In genomic region chr14:68683326-68683725, GRCh38 we compare ENCODE assay signal across 8 cellular contexts.
DNase-seq lines count a peak whose midpoint lies in the region; ATAC-seq and TF ChIP-seq lines count a peak whose summit lies in the region.

No MANE protein-coding gene starts in this region.

- no peaks in the 10 kb centered on the region for H3K27me3 Mint-ChIP-seq in activated CD4-positive, alpha-beta T cell treated with anti-CD3 and anti-CD28 coated beads for 36 hours
- no peaks in the 10 kb centered on the region for H3K27me3 Mint-ChIP-seq in activated naive CD8-positive, alpha-beta T cell treated with anti-CD3 and anti-CD28 coated beads, Interleukin-2, amount 50 U/mL, for 24 hours

- no peaks in the 10 kb centered on the region for H3K79me2 ChIP-seq in MM.1S (ENCODE audit: low read length)

- POLR2A ChIA-PET in activated CD4-positive, alpha-beta T cell treated with anti-CD3 and anti-CD28 coated beads for 36 hours (lab: Charles Lee) = interaction anchor here (0.7 kb wide), 1 partner anchor 136 kb away, joined by 9 read pairs; no protein-coding TSS in a partner anchor

- H3F3A ChIP-seq in MM.1S (ENCODE audit: insufficient read depth, low read length) = peaks cover 12% of the 10 kb centered on the region

- no peaks in the 10 kb centered on the region for H3K9me3 Mint-ChIP-seq in activated CD4-positive, alpha-beta T cell treated with anti-CD3 and anti-CD28 coated beads for 36 hours (ENCODE audit: low read depth)
- H3K9me3 Mint-ChIP-seq in activated naive CD8-positive, alpha-beta T cell treated with anti-CD3 and anti-CD28 coated beads, Interleukin-2, amount 50 U/mL, for 24 hours = no peaks in the 10 kb centered on the region

- H3K27me3 ChIP-seq in left lung = no peaks in the 10 kb centered on the region
- no peaks in the 10 kb centered on the region for H3K27me3 ChIP-seq in MM.1S (replicated peaks; ENCODE audit: insufficient read depth, low read length)

- peaks cover 60% of the 10 kb centered on the region for H3K4me1 Mint-ChIP-seq in activated CD4-positive, alpha-beta T cell treated with anti-CD3 and anti-CD28 coated beads for 36 hours
- peaks cover 57% of the 10 kb centered on the region for H3K4me1 Mint-ChIP-seq in activated naive CD8-positive, alpha-beta T cell treated with anti-CD3 and anti-CD28 coated beads, Interleukin-2, amount 50 U/mL, for 24 hours

- H3K9me2 ChIP-seq in MM.1S (replicated peaks; ENCODE audit: insufficient read depth, low read length) = no peaks in the 10 kb centered on the region

- CTCF ChIA-PET in activated CD4-positive, alpha-beta T cell treated with anti-CD3 and anti-CD28 coated beads for 36 hours (lab: Charles Lee) = interaction anchor here (0.7 to 1.2 kb wide), 3 partner anchors 27 to 106 kb away, joined by 3 to 7 read pairs (median 3); no protein-coding TSS in a partner anchor

- H2AFZ ChIP-seq in MM.1S (ENCODE audit: low read length) = no peak overlapping the region

- H3K36me3 ChIP-seq in left lung (no peaks in the 10 kb centered on the region), MM.1S (replicated peaks; ENCODE audit: insufficient read depth, low read length) (no peaks in the 10 kb centered on the region)

- H3K27ac Mint-ChIP-seq in activated CD4-positive, alpha-beta T cell treated with anti-CD3 and anti-CD28 coated beads for 36 hours = peak overlapping the region; percentile 90
- peak overlapping the region; percentile 85 for H3K27ac Mint-ChIP-seq in activated naive CD8-positive, alpha-beta T cell treated with anti-CD3 and anti-CD28 coated beads, Interleukin-2, amount 50 U/mL, for 24 hours

- H3K4me1 ChIP-seq in left lung (peaks cover 19 to 70% of the 10 kb centered on the region in 2 donors), MM.1S (ENCODE audit: low read length) (peaks cover 22% of the 10 kb centered on the region)

- no peak overlapping the region for H3K4me2 ChIP-seq in MM.1S (ENCODE audit: low read depth, low read length)

- intact Hi-C loops in activated CD4-positive, alpha-beta T cell treated with anti-CD3 and anti-CD28 coated beads for 36 hours (cut with DNase I, micrococcal nuclease) = no loop called here
- intact Hi-C loops in left lung (cut with DNase I) = loop anchor here in 1 of 2 donors (10.0 kb wide), 1 partner anchor 101 kb away; no protein-coding TSS in a partner anchor

- H3K9me3 ChIP-seq in left lung = no peaks in the 10 kb centered on the region
- no peaks in the 10 kb centered on the region for H3K9me3 ChIP-seq in MM.1S (replicated peaks; ENCODE audit: insufficient read depth, low read length)

- ATAC-seq in activated CD4-positive, alpha-beta T cell treated with anti-CD3 and anti-CD28 coated beads for 36 hours = no peak
- no peak for ATAC-seq in activated naive CD8-positive, alpha-beta T cell treated with anti-CD3 and anti-CD28 coated beads, Interleukin-2, amount 50 U/mL, for 24 hours
- ATAC-seq in left lung = no peak
- ATAC-seq in GM19023 (IDR thresholded peaks at IDR 0.05; ENCODE audit: unreplicated experiment) = no peak

- no peaks in the 10 kb centered on the region for H3K36me3 Mint-ChIP-seq in activated CD4-positive, alpha-beta T cell treated with anti-CD3 and anti-CD28 coated beads for 36 hours (ENCODE audit: low read depth)
- H3K36me3 Mint-ChIP-seq in activated naive CD8-positive, alpha-beta T cell treated with anti-CD3 and anti-CD28 coated beads, Interleukin-2, amount 50 U/mL, for 24 hours (ENCODE audit: low read depth) = no peaks in the 10 kb centered on the region

- peak overlapping the region; percentile 33 for H3K4me3 Mint-ChIP-seq in activated CD4-positive, alpha-beta T cell treated with anti-CD3 and anti-CD28 coated beads for 36 hours
- peak overlapping the region; percentile 12 for H3K4me3 Mint-ChIP-seq in activated naive CD8-positive, alpha-beta T cell treated with anti-CD3 and anti-CD28 coated beads, Interleukin-2, amount 50 U/mL, for 24 hours

- DNase-seq in activated CD4-positive, alpha-beta T cell treated with anti-CD3 and anti-CD28 coated beads for 36 hours = no peak
- DNase-seq in activated CD4-positive, alpha-beta T cell treated with anti-CD3 and anti-CD28 coated beads for 48 hours = no peak
- DNase-seq in activated naive CD8-positive, alpha-beta T cell treated with anti-CD3 and anti-CD28 coated beads, Interleukin-2, amount 50 U/mL, for 24 hours = no peak
- no peak for DNase-seq in left lung
- DNase-seq in MM.1S = no peak
- DNase-seq in NCI-H524 treated with DMSO at 0.1 percent for 48 hours (lab: John Stamatoyannopoulos, UW) = no peak

- H3K9ac ChIP-seq in MM.1S (ENCODE audit: low read length) = no peak overlapping the region

- H3K27ac ChIP-seq in left lung (peak overlapping the region; percentile 83 to 97), temporal lobe (ENCODE audit: low read depth, low read length) (peak overlapping the region; percentile 36), MM.1S (ENCODE audit: low read length) (no peak overlapping the region)

- no peak for TF ChIP-seq CTCF in left lung (IDR thresholded peaks at IDR 0.05)
- no peak for TF ChIP-seq CTCF in MM.1S (IDR thresholded peaks at IDR 0.05; ENCODE audit: low read length)

- no peaks in the 10 kb centered on the region for H4K20me1 ChIP-seq in MM.1S (ENCODE audit: insufficient read depth, low read length)

- H3K4me3 ChIP-seq in left lung = no peak overlapping the region
- no peak overlapping the region for H3K4me3 ChIP-seq in MM.1S (ENCODE audit: low read length)
